Comparison of ENCODE assay signal across 13 cellular contexts in the genomic region with DNA sequence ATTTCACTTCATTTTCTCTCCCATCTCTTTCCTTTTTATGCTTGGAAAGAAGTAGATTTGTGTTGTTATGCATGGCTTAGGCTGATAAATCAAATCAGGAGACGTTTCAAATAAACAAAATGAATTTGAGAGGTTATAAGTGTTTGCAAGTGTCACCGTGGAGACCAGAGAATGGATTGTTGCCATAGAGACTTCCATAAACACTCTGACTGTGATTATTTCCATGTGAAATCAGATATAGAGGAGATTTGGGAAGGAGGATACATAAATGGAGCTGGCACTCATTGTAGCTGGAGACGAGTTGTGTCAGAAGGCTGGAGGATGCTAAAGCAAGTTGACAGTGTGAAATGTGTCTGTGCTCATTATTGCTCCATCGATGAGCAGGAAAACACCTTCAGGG.
DNase-seq lines count a peak whose midpoint lies in the region; ATAC-seq, FAIRE-seq and TF ChIP-seq lines count a peak whose summit lies in the region.
"Had no signal": no experiment of that assay in that cellular context is flagged by ENCODE, and none has a peak within 500 bp of the region (broad histone marks: within the 10 kb centered on the region; RNA-seq: fewer than 3 reads in every experiment).

No MANE protein-coding gene starts in this region.

- H4K20me1 ChIP-seq in K562 (replicated peaks; ENCODE audit: control insufficient read depth, insufficient read depth, low read length): no peaks in the 10 kb centered on the region
- H4K20me1 ChIP-seq in PC-3 (ENCODE audit: low read length): no peaks in the 10 kb centered on the region

- H3K4me2 ChIP-seq in K562 (ENCODE audit: insufficient read depth, low read length) (no peak overlapping the region), PC-3 (ENCODE audit: low read length) (no peak overlapping the region)

- CTCF ChIA-PET in K562 (lab: Yijun Ruan, JAX; ENCODE audit: low intra/inter-chr PET ratio) (no interaction called here), PC-3 (lab: Charles Lee) (interaction anchor here (0.6 kb wide), 1 partner anchor 203 kb away, joined by 3 read pairs; no protein-coding TSS in a partner anchor)

- H3K4me3 ChIP-seq in K562 (no peak overlapping the region), mucosa of descending colon (no peak overlapping the region), PC-3 (ENCODE audit: low read length) (no peak overlapping the region)

- no peaks in the 10 kb centered on the region for H3K9me2 ChIP-seq in PC-3 (replicated peaks; ENCODE audit: low read length)

- no peak overlapping the region for H3K27ac ChIP-seq in K562 (ENCODE audit: extremely low read depth, low read depth, low read length)
- no peak overlapping the region for H3K27ac ChIP-seq in PC-3 (ENCODE audit: low read length)

- no peaks in the 10 kb centered on the region for H3F3A ChIP-seq in PC-3 (ENCODE audit: low read length, unreplicated experiment)

- H3K4me1 ChIP-seq in K562 (replicated peaks in 1 of 2; ENCODE audit: control insufficient read depth in 2 of 2, insufficient read depth in 2 of 2, low read length in 2 of 2): no peaks in the 10 kb centered on the region
- no peaks in the 10 kb centered on the region for H3K4me1 ChIP-seq in mucosa of descending colon (ENCODE audit: low read depth)
- H3K4me1 ChIP-seq in PC-3 (ENCODE audit: insufficient read depth, low read length): no peaks in the 10 kb centered on the region

- intact Hi-C loops in K562 (cut with micrococcal nuclease): no loop called here
- intact Hi-C loops in mucosa of descending colon (cut with DNase I, micrococcal nuclease): no loop called here
- intact Hi-C loops in PC-3 (cut with micrococcal nuclease): no loop called here

- TF ChIP-seq POLR2A in K562 (conservative IDR thresholded peaks at IDR 0.05): no peak
- TF ChIP-seq POLR2A in GM18505 (IDR thresholded peaks at IDR 0.05; ENCODE audit: borderline replicate concordance, extremely low read depth, insufficient read depth, insufficient read length): no peak

- DNase-seq in DMS53 (lab: John Stamatoyannopoulos, UW) (peak; percentile 95), NCI-H187 (lab: John Stamatoyannopoulos, UW) (peak; percentile 18 to 28), K562 (ENCODE audit: extremely low read depth in 1 of 4, low spot score in 3 of 4) (no peak), mucosa of descending colon (no peak), PC-3 (no peak), pons (ENCODE audit: low spot score) (no peak), NCI-H146 treated with DMSO at 0.1 percent for 48 hours (lab: John Stamatoyannopoulos, UW; ENCODE audit: unreplicated experiment) (no peak)
- DNase-seq: CD4-positive, alpha-beta memory T cell; NCI-H226 had no signal

- POLR2A ChIA-PET in K562 (lab: Yijun Ruan, JAX): interaction anchor here (0.7 kb wide), 1 partner anchor 50 kb away, joined by 3 read pairs; no protein-coding TSS in a partner anchor
- POLR2A ChIA-PET in PC-3 (lab: Charles Lee; ENCODE audit: unreplicated experiment): no interaction called here

- WGBS in K562 (ENCODE audit: insufficient coverage, low coverage, missing lambda C conversion rate): 0% methylated on average over 4 of the region's 4 CpGs

- H3K79me2 ChIP-seq in K562 (ENCODE audit: control insufficient read depth, insufficient read depth, low read length) (no peaks in the 10 kb centered on the region), PC-3 (ENCODE audit: low read length) (no peaks in the 10 kb centered on the region)

- TF ChIP-seq CTCF in K562 (IDR thresholded peaks at IDR 0.05 in 2 of 3, conservative IDR thresholded peaks at IDR 0.05 in 1 of 3; ENCODE audit: insufficient read depth in 2 of 3, low read depth in 1 of 3, low read length in 3 of 3) (no peak), mucosa of descending colon (IDR thresholded peaks at IDR 0.05) (no peak), PC-3 (conservative IDR thresholded peaks at IDR 0.05; ENCODE audit: low read depth, low read length) (no peak)

- in situ Hi-C loops in K562 (cut with MboI): no loop called here

- no peak overlapping the region for H3K9ac ChIP-seq in K562 (ENCODE audit: insufficient read depth in 1 of 2, low read depth in 2 of 2, low read length in 2 of 2)
- no peak overlapping the region for H3K9ac ChIP-seq in PC-3 (ENCODE audit: low read length)

- no peaks in the 10 kb centered on the region for H3K9me1 ChIP-seq in K562 (ENCODE audit: control insufficient read depth, insufficient read depth, low read length)

- TF ChIP-seq EP300 in K562 (IDR thresholded peaks at IDR 0.05; ENCODE audit: low read length): no peak

- TF ChIP-seq RAD21 in K562 (CRISPR knock-in tag; conservative IDR thresholded peaks at IDR 0.05 in 1 of 2, IDR thresholded peaks at IDR 0.05 in 1 of 2): no peak

- no TSS peak for BruUV-seq in K562 (replicated peaks; lab: Mats Ljungman, UMichigan)
- BruUV-seq in PC-3 (replicated peaks; lab: Mats Ljungman, UMichigan): no TSS peak

- H2AFZ ChIP-seq in K562 (ENCODE audit: low read depth, low read length) (no peak overlapping the region), PC-3 (ENCODE audit: low read length) (no peak overlapping the region)

- no peak for FAIRE-seq in K562 (lab: Jason Lieb, UNC)
- FAIRE-seq: HepG2 had no signal

- H3K36me3 ChIP-seq in K562 (ENCODE audit: control insufficient read depth, insufficient read depth, low read length) (no peaks in the 10 kb centered on the region), mucosa of descending colon (ENCODE audit: low read depth) (no peaks in the 10 kb centered on the region), PC-3 (ENCODE audit: low read depth, low read length) (no peaks in the 10 kb centered on the region)

- H3K27me3 ChIP-seq in K562 (ENCODE audit: control insufficient read depth in 2 of 2, insufficient read depth in 2 of 2, low read length in 2 of 2): no peaks in the 10 kb centered on the region
- H3K27me3 ChIP-seq in PC-3 (ENCODE audit: low read length): no peaks in the 10 kb centered on the region

- H3K9me3 ChIP-seq in K562 (replicated peaks; ENCODE audit: control insufficient read depth, insufficient read depth, low read depth, low read length) (no peaks in the 10 kb centered on the region), mucosa of descending colon (no peaks in the 10 kb centered on the region), PC-3 (ENCODE audit: low read length) (no peaks in the 10 kb centered on the region)

- no peak for ATAC-seq in K562
- ATAC-seq in mucosa of descending colon: peak; percentile 12
- no peak for ATAC-seq in PC-3
- ATAC-seq in GM18505 (IDR thresholded peaks at IDR 0.05; ENCODE audit: unreplicated experiment): no peak
- ATAC-seq: activated naive CD4-positive, alpha-beta T cell treated with anti-CD3 and anti-CD28 coated beads, Interleukin-2, amount 50 U/mL, for 72 hours; HepG2; natural killer cell treated with Interleukin-12 subunit alpha and Interleukin-12 subunit beta and Interleukin-15 and Interleukin-18, amount 100 ng/mL, for 72 hours had no signal

TF ChIP-seq in K562, 482 proteins besides CTCF, POLR2A, EP300 and RAD21:
- TF ChIP-seq TAL1 (IDR thresholded peaks at IDR 0.05) (no peak), RCOR1 (IDR thresholded peaks at IDR 0.05; ENCODE audit: borderline replicate concordance in 1 of 2, low read depth in 2 of 2, low read length in 2 of 2) (no peak), RFX1 (IDR thresholded peaks at IDR 0.05) (peak; percentile 16; the same call in 1 of the 2 replicates)

Comparison
In these comparisons a context has a peak if more than half of its experiments do, and no peak if none do; other contexts are left out.
1. DNase-seq: peak in DMS53 (single experiment) and NCI-H187 (2 of 2); none in K562 (0 of 4), mucosa of descending colon (0 of 3), PC-3 (single experiment), pons (single experiment) and NCI-H146 treated with DMSO at 0.1 percent for 48 hours (single experiment).